ENCODE assay signal across 15 cellular contexts in the genomic region with DNA sequence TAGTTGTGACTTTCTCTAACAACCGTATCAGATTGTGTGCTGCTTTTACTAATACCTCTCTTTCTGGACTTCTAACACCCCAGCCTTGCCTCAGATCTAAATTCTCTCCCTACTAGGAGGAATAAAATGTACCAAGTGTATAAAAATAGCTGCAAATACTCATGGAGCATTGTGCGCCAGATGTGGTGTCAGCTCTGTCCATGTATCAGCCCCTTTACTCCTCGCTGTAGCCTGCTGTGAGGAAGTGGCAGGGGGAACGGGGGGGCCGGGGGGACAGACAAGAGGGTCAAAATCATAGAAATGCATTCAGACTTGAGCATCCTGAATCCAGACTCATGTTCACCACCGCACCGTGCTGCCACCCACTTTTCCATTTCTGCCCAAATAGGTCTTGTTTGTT.
DNase-seq lines count a peak whose midpoint lies in the region; ATAC-seq and TF ChIP-seq lines count a peak whose summit lies in the region.
"Had no signal": no experiment of that assay in that cellular context is flagged by ENCODE, and none has a peak within 500 bp of the region (broad histone marks: within the 10 kb centered on the region; RNA-seq: fewer than 3 reads in every experiment).

No MANE protein-coding gene starts in this region.

- no peaks in the 10 kb centered on the region for H3K27me3 Mint-ChIP-seq in neural crest cell (ENCODE audit: low read depth)

- H3K4me1 Mint-ChIP-seq in neural crest cell: peaks cover 24% of the 10 kb centered on the region

- no peaks in the 10 kb centered on the region for H3K9me3 Mint-ChIP-seq in neural crest cell

- no peaks in the 10 kb centered on the region for H4K20me1 ChIP-seq in fibroblast of lung (ENCODE audit: control insufficient read depth, extremely low read depth, insufficient read depth, low read length)

- H3K4me1 ChIP-seq in RWPE2 (ENCODE audit: insufficient read depth, poor library complexity, severe bottlenecking) (peaks cover 22% of the 10 kb centered on the region), fibroblast of lung (ENCODE audit: control insufficient read depth, extremely low read depth, insufficient read depth, low read length) (peaks cover 5% of the 10 kb centered on the region), thoracic aorta (ENCODE audit: control insufficient read depth in 1 of 2, low read depth in 2 of 2) (peaks cover 6 to 48% of the 10 kb centered on the region in 2 donors)

- H3K4me3 Mint-ChIP-seq in neural crest cell: no peak overlapping the region

- H2AFZ ChIP-seq in fibroblast of lung (ENCODE audit: low read length): no peak overlapping the region

- H3K4me3 ChIP-seq in RWPE2 (ENCODE audit: severe bottlenecking) (no peak overlapping the region), fibroblast of lung (replicated peaks in 1 of 4; ENCODE audit: control extremely low read depth in 1 of 4, insufficient read depth in 1 of 4, low read depth in 3 of 4, low read length in 4 of 4) (no peak overlapping the region), thoracic aorta (peak overlapping the region; percentile 43)
- H3K4me3 ChIP-seq: GM12878 had no signal

- no peak overlapping the region for H3K9ac ChIP-seq in fibroblast of lung (ENCODE audit: insufficient read depth, low read length)

- DNase-seq in RWPE2 (ENCODE audit: low spot score) (no peak), fibroblast of lung (ENCODE audit: low read depth in 2 of 2) (peak in 1 of 2 donors; percentile 4), neural crest cell (ENCODE audit: low read depth, low spot score) (no peak), thoracic aorta (ENCODE audit: low spot score) (peak; percentile 24), SHP77 treated with DMSO at 0.1 percent for 48 hours (lab: John Stamatoyannopoulos, UW) (no peak)
- no peak for DNase-seq in activated CD8-positive, alpha-beta memory T cell treated with anti-CD3 and anti-CD28 coated beads for 24 hours
- no peak for DNase-seq in activated CD4-positive, alpha-beta T cell treated with anti-CD3 and anti-CD28 coated beads for 1 hour
- DNase-seq: activated effector memory CD4-positive, alpha-beta T cell treated with anti-CD3 and anti-CD28 coated beads, Interleukin-2, amount 50 U/mL, for 16 hours; KG1; left colon; NCI-H1436 treated with DMSO at 0.1 percent for 48 hours; NCI-H524; RPMI8226 had no signal

- H3K79me2 ChIP-seq in fibroblast of lung (ENCODE audit: control insufficient read depth, insufficient read depth, low read length): no peaks in the 10 kb centered on the region

- H3K36me3 Mint-ChIP-seq in neural crest cell (ENCODE audit: low read depth): peaks cover 20% of the 10 kb centered on the region

- ATAC-seq in RWPE2 (ENCODE audit: low read depth) (no peak), thoracic aorta (ENCODE audit: insufficient number of reproducible peaks, low FRiP score, low read depth) (peak; percentile 58), GM18868 (IDR thresholded peaks at IDR 0.05; ENCODE audit: unreplicated experiment) (no peak)
- ATAC-seq: GM12878, left colon had no signal

- H3K27ac Mint-ChIP-seq in neural crest cell (ENCODE audit: unreplicated experiment): peak overlapping the region; percentile 17

- H3K27ac ChIP-seq in RWPE2 (ENCODE audit: poor library complexity, severe bottlenecking) (peak overlapping the region; percentile 70), fibroblast of lung (ENCODE audit: insufficient read depth, low read length) (peak overlapping the region; percentile 24), thoracic aorta (peak overlapping the region; percentile 79 to 82)

- H3K27me3 ChIP-seq in RWPE2 (ENCODE audit: insufficient read depth, poor library complexity, severe bottlenecking): no peaks in the 10 kb centered on the region
- H3K27me3 ChIP-seq in fibroblast of lung (ENCODE audit: control insufficient read depth, insufficient read depth, low read length): no peaks in the 10 kb centered on the region
- H3K27me3 ChIP-seq in thoracic aorta (replicated peaks; ENCODE audit: insufficient read depth): no peaks in the 10 kb centered on the region

- H3K4me2 ChIP-seq in fibroblast of lung (ENCODE audit: extremely low read depth, insufficient read depth, low read length): no peak overlapping the region

- H3K9me3 ChIP-seq in RWPE2 (ENCODE audit: severe bottlenecking): no peaks in the 10 kb centered on the region
- H3K9me3 ChIP-seq in fibroblast of lung (ENCODE audit: control insufficient read depth, insufficient read depth, low read depth, low read length): no peaks in the 10 kb centered on the region
- H3K9me3 ChIP-seq in thoracic aorta: no peaks in the 10 kb centered on the region

- H3K36me3 ChIP-seq in RWPE2 (ENCODE audit: low read depth): peaks cover 16% of the 10 kb centered on the region
- H3K36me3 ChIP-seq in fibroblast of lung (ENCODE audit: control insufficient read depth, insufficient read depth, low read length): peaks cover 11% of the 10 kb centered on the region
- peaks cover 21% of the 10 kb centered on the region for H3K36me3 ChIP-seq in thoracic aorta

- TF ChIP-seq CTCF in RWPE2 (IDR thresholded peaks at IDR 0.05; ENCODE audit: poor library complexity, severe bottlenecking): no peak
- no peak for TF ChIP-seq CTCF in fibroblast of lung (conservative IDR thresholded peaks at IDR 0.05 in 1 of 2, IDR thresholded peaks at IDR 0.05 in 1 of 2; ENCODE audit: low read depth in 1 of 2, low read length in 2 of 2)
- no peak for TF ChIP-seq CTCF in neural crest cell (conservative IDR thresholded peaks at IDR 0.05)
- no peak for TF ChIP-seq CTCF in thoracic aorta (IDR thresholded peaks at IDR 0.05)

Comparison
In these comparisons a context has a peak if more than half of its experiments do, and no peak if none do; other contexts are left out.
1. H3K27ac ChIP-seq: peak in every context shown above with its lines; median percentile 80 in thoracic aorta; 70 in RWPE2; 24 in fibroblast of lung.